1 cellular context compared by ENCODE assay signal in genomic region chr4:176988226-176988625, GRCh38.
TF ChIP-seq lines count a peak whose summit lies in the region.

No MANE protein-coding gene starts in this region.

TF ChIP-seq in GM23338, 12 proteins besides CTCF, POLR2A, EP300 and RAD21 (continued from another document):
- no peak for TF ChIP-seq ZNF462 (CRISPR knock-in tag; IDR thresholded peaks at IDR 0.05)
- no peak for TF ChIP-seq POLR2AphosphoS5 (IDR thresholded peaks at IDR 0.05; ENCODE audit: low read depth)
- no peak for TF ChIP-seq REST (IDR thresholded peaks at IDR 0.05; ENCODE audit: unreplicated experiment)
- TF ChIP-seq ETS1 (IDR thresholded peaks at IDR 0.05): no peak
- no peak for TF ChIP-seq CREB1 (CRISPR knock-in tag; IDR thresholded peaks at IDR 0.05; ENCODE audit: low read depth)
- TF ChIP-seq NANOG (IDR thresholded peaks at IDR 0.05; ENCODE audit: borderline replicate concordance): no peak
- no peak for TF ChIP-seq JUNB (IDR thresholded peaks at IDR 0.05; ENCODE audit: unreplicated experiment)
